ENCODE assay signal across 8 cellular contexts in genomic region chr2:27071277-27071989, GRCh38. TPM values are rescaled to one million over a fixed set of nuclear protein-coding genes. Genes with fewer than 3 reads are reported as not detected.
DNase-seq lines count a peak whose midpoint lies in the region; ATAC-seq and TF ChIP-seq lines count a peak whose summit lies in the region.

OST4 (minus strand) TSS chr2:27071654.

- no peak for TF ChIP-seq RAD21 in SK-N-SH (IDR thresholded peaks at IDR 0.05; ENCODE audit: low read length)

- peaks cover 9% of the 10 kb centered on the region for H3F3A ChIP-seq in SK-N-SH (replicated peaks; ENCODE audit: insufficient read depth)

- H3K36me3 ChIP-seq in GM06990 (ENCODE audit: control insufficient read depth, insufficient read depth, low read length) (peaks cover 16% of the 10 kb centered on the region), SK-N-SH (replicated peaks in 1 of 2; ENCODE audit: control insufficient read depth in 1 of 2, insufficient read depth in 2 of 2, low read length in 1 of 2) (peaks cover 30 to 35% of the 10 kb centered on the region in 2 experiments), thoracic aorta (peaks cover 3% of the 10 kb centered on the region)

- POLR2A ChIA-PET in SK-N-SH (lab: Yijun Ruan, JAX), result interaction anchor here (0.6 to 5.7 kb wide), 11 partner anchors 8 to 1823 kb away, joined by 3 to 80 read pairs (median 14); partner anchors contain the start of genes ABHD1, AGBL5, KHK and TMEM214

- CTCF ChIA-PET in SK-N-SH (lab: Yijun Ruan, JAX), result interaction anchor here (0.7 to 18.5 kb wide), 9 partner anchors 10 to 208 kb away, joined by 3 to 227 read pairs (median 4); partner anchors contain the start of genes AGBL5, EMILIN1 and KHK

- DNase-seq in GM06990 (ENCODE audit: extremely low read depth, insufficient read length) (peak; percentile 95), HFF-Myc (ENCODE audit: extremely low read depth, low read depth) (peak; percentile 57), NAMALWA (ENCODE audit: low spot score) (peak; percentile 93), SK-N-SH (peak; percentile 100), globus pallidus (ENCODE audit: low spot score) (peak; percentile 95), omental fat pad (ENCODE audit: low spot score) (peak; percentile 74), thoracic aorta (ENCODE audit: low spot score) (peak; percentile 65)
- DNase-seq in activated naive CD4-positive, alpha-beta T cell treated with anti-CD3 and anti-CD28 coated beads, Interleukin-2, amount 50 U/mL, for 16 hours, result peak; percentile 91

- peaks cover 14% of the 10 kb centered on the region for H4K20me1 ChIP-seq in SK-N-SH (ENCODE audit: insufficient read depth)

- H3K4me3 ChIP-seq in GM06990 (replicated peaks; ENCODE audit: low read depth, low read length) (peak within 1 kb of the TSS; percentile 99), HFF-Myc (replicated peaks; ENCODE audit: low read depth, low read length) (peak within 1 kb of the TSS; percentile 98), SK-N-SH (ENCODE audit: low read depth in 2 of 2, low read length in 1 of 2) (peak within 1 kb of the TSS; percentile 97 to 98), thoracic aorta (peak within 1 kb of the TSS; percentile 92)

- peak in 1 of 2 experiments; percentile 41; a peak in 1 of 4 replicates for TF ChIP-seq EP300 in SK-N-SH (IDR thresholded peaks at IDR 0.05; ENCODE audit: borderline replicate concordance in 1 of 2, low read depth in 1 of 2, low read length in 1 of 2)

- H3K9me3 ChIP-seq in SK-N-SH (no peaks in the 10 kb centered on the region), thoracic aorta (no peaks in the 10 kb centered on the region)

- ATAC-seq in omental fat pad (ENCODE audit: low FRiP score) (peak; percentile 96), thoracic aorta (ENCODE audit: insufficient number of reproducible peaks, low FRiP score, low read depth) (peak; percentile 68)

- peak within 1 kb of the TSS; percentile 89 for H3K4me2 ChIP-seq in SK-N-SH

- peak within 1 kb of the TSS; percentile 84 for H2AFZ ChIP-seq in SK-N-SH (ENCODE audit: low read depth)

- 0% methylated on average over 22 of the region's 86 CpGs for WGBS in SK-N-SH (ENCODE audit: low lambda C conversion rate)

- no peaks in the 10 kb centered on the region for H3K9me2 ChIP-seq in SK-N-SH

- H3K27me3 ChIP-seq in GM06990 (replicated peaks; ENCODE audit: control insufficient read depth, insufficient read depth, low read length), result no peaks in the 10 kb centered on the region
- H3K27me3 ChIP-seq in SK-N-SH (ENCODE audit: insufficient read depth), result no peaks in the 10 kb centered on the region
- no peaks in the 10 kb centered on the region for H3K27me3 ChIP-seq in thoracic aorta (replicated peaks; ENCODE audit: insufficient read depth)

- peak within 1 kb of the TSS; percentile 89 to 98 for H3K27ac ChIP-seq in SK-N-SH (ENCODE audit: low read depth in 2 of 2, low read length in 1 of 2)
- peak within 1 kb of the TSS; percentile 88 to 99 for H3K27ac ChIP-seq in thoracic aorta

- H3K4me1 ChIP-seq in SK-N-SH (ENCODE audit: control insufficient read depth in 1 of 2, insufficient read depth in 2 of 2, low read depth in 1 of 2, low read length in 1 of 2) (peaks cover 44 to 66% of the 10 kb centered on the region in 2 experiments), thoracic aorta (ENCODE audit: control insufficient read depth in 1 of 2, low read depth in 2 of 2) (peaks cover 28 to 68% of the 10 kb centered on the region in 2 donors)

- peaks cover 51% of the 10 kb centered on the region for H3K79me2 ChIP-seq in SK-N-SH (ENCODE audit: insufficient read depth)

- peak within 1 kb of the TSS; percentile 94 for H3K9ac ChIP-seq in SK-N-SH

- TF ChIP-seq CTCF in GM06990 (IDR thresholded peaks at IDR 0.05; ENCODE audit: insufficient read depth, low read length, poor library complexity, severe bottlenecking) (no peak), HFF-Myc (IDR thresholded peaks at IDR 0.05; ENCODE audit: low read depth, low read length, missing control alignments) (no peak), SK-N-SH (IDR thresholded peaks at IDR 0.05) (peak; percentile 8; the same call in 1 of the 2 replicates), omental fat pad (IDR thresholded peaks at IDR 0.05) (no peak), thoracic aorta (IDR thresholded peaks at IDR 0.05) (no peak)

TF ChIP-seq in SK-N-SH, 30 proteins besides CTCF, POLR2A, EP300 and RAD21 (continues in another document):
- TF ChIP-seq SIN3A (IDR thresholded peaks at IDR 0.05; ENCODE audit: borderline replicate concordance, low read depth, low read length) (peak; percentile 92), MEF2A (IDR thresholded peaks at IDR 0.05; ENCODE audit: borderline replicate concordance, low read depth) (no peak), NRF1 (IDR thresholded peaks at IDR 0.05; ENCODE audit: low read depth, low read length) (no peak), EZH2phosphoT487 (IDR thresholded peaks at IDR 0.05; ENCODE audit: borderline replicate concordance, low read depth) (no peak), RXRA (IDR thresholded peaks at IDR 0.05; ENCODE audit: borderline replicate concordance, low read depth) (no peak), RCOR1 (IDR thresholded peaks at IDR 0.05; ENCODE audit: low read length) (0 out of 2 replicates have a peak, but pooled peaks have one; percentile 52), FOSL2 (IDR thresholded peaks at IDR 0.05; ENCODE audit: borderline replicate concordance, low read depth) (no peak), RFX5 (IDR thresholded peaks at IDR 0.05; ENCODE audit: low read length) (no peak), GABPA (IDR thresholded peaks at IDR 0.05; ENCODE audit: low read depth) (peak; percentile 91), YY1 (IDR thresholded peaks at IDR 0.05; ENCODE audit: low read depth) (peak; percentile 49; the same call in 1 of the 2 replicates), MXI1 (IDR thresholded peaks at IDR 0.05; ENCODE audit: low read depth, low read length) (peak; percentile 81; the same call in 1 of the 2 replicates), MAX (IDR thresholded peaks at IDR 0.05; ENCODE audit: low read depth) (peak; percentile 72), JUND (IDR thresholded peaks at IDR 0.05) (no peak), CHD2 (IDR thresholded peaks at IDR 0.05; ENCODE audit: low read length, partially characterized antibody) (peak; percentile 57), TAF1 (IDR thresholded peaks at IDR 0.05; ENCODE audit: borderline replicate concordance, low read depth, low read length) (peak; percentile 84), USF2 (IDR thresholded peaks at IDR 0.05; ENCODE audit: borderline replicate concordance, low read depth, low read length) (no peak), PBX3 (IDR thresholded peaks at IDR 0.05) (no peak), REST (IDR thresholded peaks at IDR 0.05; ENCODE audit: low read depth, low read length) (0 out of 2 replicates have a peak, but pooled peaks have one; percentile 54), SMC3 (IDR thresholded peaks at IDR 0.05; ENCODE audit: low read depth, low read length) (no peak; the same call in 1 of the 2 replicates)

RNA-seq across cellular contexts. Expression of gene OST4, which starts in this region (rescaled TPM):
- 876 and 1,851 TPM in 2 replicates for polyA plus RNA-seq in SK-N-SH (2012; rRNA removed)
- polyA plus RNA-seq in SK-N-SH (2012; cell fraction: cytosol; rRNA removed), result 1,232 and 1,463 TPM in 2 replicates
- 356 and 431 TPM in 2 replicates for polyA plus RNA-seq in SK-N-SH (2012; cell fraction: nucleus; rRNA removed)
- total RNA-seq in omental fat pad (100 to 1,000 TPM; 221 to 396 (median 282) TPM), thoracic aorta (100 to 1,000 TPM; 147 to 272 TPM)

Comparison
In these comparisons a context has a peak if more than half of its experiments do, and no peak if none do; other contexts are left out.
1. Peak in every context shown above with its lines: DNase-seq, ATAC-seq, H3K4me3 ChIP-seq and H3K27ac ChIP-seq.